ENCODE assay signal across 1 cellular context in the genomic region with DNA sequence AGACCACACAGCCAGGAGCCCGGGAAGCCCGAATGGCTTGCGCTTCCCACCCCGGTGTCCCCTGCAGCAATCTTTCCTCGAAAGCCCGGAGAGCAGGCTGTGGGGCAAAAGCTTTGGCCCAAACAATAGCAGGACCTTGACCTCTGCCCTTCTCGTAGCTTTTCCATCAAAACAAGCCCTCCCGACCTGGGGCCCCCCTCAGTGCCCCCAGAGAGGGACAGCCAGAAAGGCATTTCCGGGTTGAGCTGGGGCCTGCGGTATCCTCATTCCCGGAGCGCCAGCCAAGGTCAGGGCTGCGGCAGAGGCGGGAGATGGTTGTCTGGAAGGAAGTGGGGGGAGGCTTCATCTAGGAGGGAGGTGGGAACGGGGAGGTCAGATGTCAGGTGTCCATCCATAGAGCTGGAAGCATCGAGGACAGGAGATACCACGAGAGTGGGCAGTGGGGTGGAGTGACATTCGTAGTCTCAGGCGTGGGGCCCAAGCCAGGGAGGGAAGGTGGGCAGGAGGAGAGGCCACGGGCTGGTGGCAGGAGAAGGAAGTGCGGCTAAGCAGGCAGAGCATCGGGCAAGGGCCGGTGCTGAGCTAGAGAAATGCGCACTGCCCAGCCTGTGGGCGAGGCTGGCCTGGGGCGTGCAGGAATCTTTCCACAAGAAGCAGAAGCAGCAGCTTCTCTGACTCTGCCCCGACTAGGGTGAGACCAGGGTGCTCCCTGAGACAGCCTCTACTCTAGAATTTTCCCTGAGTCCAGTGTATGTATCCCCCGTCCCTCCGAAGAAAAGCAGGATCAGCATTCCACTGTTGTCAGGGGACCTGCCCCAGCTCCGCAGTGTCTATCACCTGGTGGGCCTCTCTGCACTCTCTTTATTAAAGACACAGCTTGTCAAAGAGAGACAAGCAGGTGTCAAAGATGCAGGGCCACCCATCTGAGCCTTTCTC.
TF ChIP-seq lines count a peak whose summit lies in the region.

No MANE protein-coding gene starts in this region.

TF ChIP-seq in H1, 55 proteins besides CTCF, POLR2A, EP300 and RAD21:
- TF ChIP-seq HDAC2 (IDR thresholded peaks at IDR 0.05; ENCODE audit: borderline replicate concordance in 1 of 2, low read depth in 2 of 2, low read length in 2 of 2) (peak in 1 of 2 experiments; percentile 38; a peak in 1 of 4 replicates), JUND (IDR thresholded peaks at IDR 0.05; ENCODE audit: low read length) (0 out of 2 replicates have a peak, but pooled peaks have one; percentile 3), SIN3A (conservative IDR thresholded peaks at IDR 0.05 in 1 of 2, IDR thresholded peaks at IDR 0.05 in 1 of 2; ENCODE audit: low read depth in 1 of 2, low read length in 2 of 2) (0 out of 4 replicates have a peak, but pooled peaks of 1 of the 2 experiments have one; percentile 47), BCL11A (IDR thresholded peaks at IDR 0.05; ENCODE audit: low read depth in 2 of 2, low read length in 2 of 2) (no peak), EGR1 (IDR thresholded peaks at IDR 0.05; ENCODE audit: borderline replicate concordance, low read depth, low read length) (peak; percentile 36; the same call in 1 of the 2 replicates), RBBP5 (IDR thresholded peaks at IDR 0.05; ENCODE audit: borderline replicate concordance, low read depth, low read length) (peak; percentile 69; the same call in 1 of the 2 replicates), RFX5 (IDR thresholded peaks at IDR 0.05; ENCODE audit: borderline replicate concordance, low read depth, low read length) (no peak)
- TF ChIP-seq, protein P1, sequence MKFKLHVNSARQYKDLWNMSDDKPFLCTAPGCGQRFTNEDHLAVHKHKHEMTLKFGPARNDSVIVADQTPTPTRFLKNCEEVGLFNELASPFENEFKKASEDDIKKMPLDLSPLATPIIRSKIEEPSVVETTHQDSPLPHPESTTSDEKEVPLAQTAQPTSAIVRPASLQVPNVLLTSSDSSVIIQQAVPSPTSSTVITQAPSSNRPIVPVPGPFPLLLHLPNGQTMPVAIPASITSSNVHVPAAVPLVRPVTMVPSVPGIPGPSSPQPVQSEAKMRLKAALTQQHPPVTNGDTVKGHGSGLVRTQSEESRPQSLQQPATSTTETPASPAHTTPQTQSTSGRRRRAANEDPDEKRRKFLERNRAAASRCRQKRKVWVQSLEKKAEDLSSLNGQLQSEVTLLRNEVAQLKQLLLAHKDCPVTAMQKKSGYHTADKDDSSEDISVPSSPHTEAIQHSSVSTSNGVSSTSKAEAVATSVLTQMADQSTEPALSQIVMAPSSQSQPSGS (IDR thresholded peaks at IDR 0.05; ENCODE audit: low read length) = no peak
- TF ChIP-seq, protein P2, sequence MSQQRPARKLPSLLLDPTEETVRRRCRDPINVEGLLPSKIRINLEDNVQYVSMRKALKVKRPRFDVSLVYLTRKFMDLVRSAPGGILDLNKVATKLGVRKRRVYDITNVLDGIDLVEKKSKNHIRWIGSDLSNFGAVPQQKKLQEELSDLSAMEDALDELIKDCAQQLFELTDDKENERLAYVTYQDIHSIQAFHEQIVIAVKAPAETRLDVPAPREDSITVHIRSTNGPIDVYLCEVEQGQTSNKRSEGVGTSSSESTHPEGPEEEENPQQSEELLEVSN (IDR thresholded peaks at IDR 0.05) = no peak; the same call in 1 of the 2 replicates
TF ChIP-seq in H1: peak in this region for 5.
